8 cellular contexts compared by ENCODE assay signal in the genomic region with DNA sequence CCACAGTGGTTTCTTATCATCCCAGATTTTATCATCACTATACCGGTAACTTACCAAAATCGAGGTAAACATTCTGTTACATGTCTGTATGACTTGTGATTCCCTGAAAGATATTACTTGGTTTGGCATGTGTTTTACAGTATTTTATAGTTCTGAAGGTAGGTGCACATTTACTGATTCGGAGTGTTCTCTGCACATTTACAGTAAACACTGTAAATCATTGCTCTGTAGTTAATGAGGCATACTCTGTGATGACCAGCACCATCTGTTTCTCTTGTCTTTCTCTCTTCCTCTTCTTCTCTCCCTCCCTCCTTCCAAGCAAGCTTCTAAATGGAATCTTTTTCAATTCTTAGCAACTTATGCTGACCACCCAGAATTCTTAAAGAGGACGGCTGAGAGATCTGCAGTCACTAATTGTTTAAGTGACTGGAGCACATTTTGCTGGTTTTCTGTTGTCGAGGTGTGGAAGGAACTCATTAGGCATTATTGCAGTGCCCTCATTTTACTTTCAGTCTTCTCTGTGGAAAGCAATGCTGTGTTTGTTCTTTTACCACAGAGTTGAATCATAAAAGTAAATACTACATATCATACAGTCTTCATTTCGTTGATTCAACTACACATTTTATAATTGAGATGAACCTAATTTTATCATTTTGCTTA.
DNase-seq lines count a peak whose midpoint lies in the region; ATAC-seq and TF ChIP-seq lines count a peak whose summit lies in the region.

No MANE protein-coding gene starts in this region.

- peaks cover 11% of the 10 kb centered on the region for H3F3A ChIP-seq in PC-3 (ENCODE audit: low read length, unreplicated experiment)

- intact Hi-C loops in PC-3 (cut with micrococcal nuclease) (loop anchor here (10.0 kb wide), 1 partner anchor 67 kb away; no protein-coding TSS in a partner anchor), Right ventricle myocardium superior (cut with DNase I) (no loop called here)

- H3K27ac ChIP-seq in PC-3 (ENCODE audit: low read length): peak overlapping the region; percentile 85

- ATAC-seq in PC-3 (peak; percentile 39), Right ventricle myocardium superior (ENCODE audit: poor library complexity) (no peak), HG02973 (IDR thresholded peaks at IDR 0.05; ENCODE audit: unreplicated experiment) (no peak)

- peaks cover 46% of the 10 kb centered on the region for H3K4me1 ChIP-seq in PC-3 (ENCODE audit: insufficient read depth, low read length)

- H2AFZ ChIP-seq in PC-3 (ENCODE audit: low read length): peak overlapping the region; percentile 39; the same call in 1 of the 2 replicates

- CTCF ChIA-PET in PC-3 (lab: Charles Lee): no interaction called here

- H3K9me3 ChIP-seq in PC-3 (ENCODE audit: low read length): no peaks in the 10 kb centered on the region

- H3K4me3 ChIP-seq in GM08714 (ENCODE audit: low read length) (peak overlapping the region; percentile 29; the same call in 1 of the 2 replicates), PC-3 (ENCODE audit: low read length) (peak overlapping the region; percentile 66)

- DNase-seq in A172 (ENCODE audit: low spot score) (peak; percentile 6), PC-3 (peak; percentile 56), glomerular visceral epithelial cell (ENCODE audit: extremely low spot score) (peak; percentile 31), Right ventricle myocardium superior (no peak)
- DNase-seq in NK-92 treated with Interleukin-12 subunit alpha and Interleukin-12 subunit beta, amount 100 ng/mL, for 24 hours (lab: John Stamatoyannopoulos, UW): no peak
- DNase-seq in stimulated activated CD4-positive, alpha-beta T cell treated with anti-CD3 and anti-CD28 coated beads, Interleukin-2, amount 100 ng/mL, for 24 hours: no peak

- no peaks in the 10 kb centered on the region for H3K9me2 ChIP-seq in PC-3 (replicated peaks; ENCODE audit: low read length)

- H3K4me2 ChIP-seq in PC-3 (ENCODE audit: low read length): peak overlapping the region; percentile 91

- TF ChIP-seq CTCF in PC-3 (conservative IDR thresholded peaks at IDR 0.05; ENCODE audit: low read depth, low read length): no peak

- H3K79me2 ChIP-seq in PC-3 (ENCODE audit: low read length): peaks cover 35% of the 10 kb centered on the region

- H4K20me1 ChIP-seq in PC-3 (ENCODE audit: low read length): no peaks in the 10 kb centered on the region

- POLR2A ChIA-PET in PC-3 (lab: Charles Lee; ENCODE audit: unreplicated experiment): no interaction called here

- no TSS peak for BruUV-seq in PC-3 (replicated peaks; lab: Mats Ljungman, UMichigan)

- peak overlapping the region; percentile 42 for H3K9ac ChIP-seq in PC-3 (ENCODE audit: low read length)

- no peaks in the 10 kb centered on the region for H3K36me3 ChIP-seq in PC-3 (ENCODE audit: low read depth, low read length)

- H3K27me3 ChIP-seq in PC-3 (ENCODE audit: low read length): no peaks in the 10 kb centered on the region

Comparison
In these comparisons a context has a peak if more than half of its experiments do, and no peak if none do; other contexts are left out.
1. DNase-seq: peak in A172 (single experiment), PC-3 (single experiment) and glomerular visceral epithelial cell (single experiment); none in NK-92 treated with Interleukin-12 subunit alpha and Interleukin-12 subunit beta, amount 100 ng/mL, for 24 hours (single experiment), Right ventricle myocardium superior (single experiment) and stimulated activated CD4-positive, alpha-beta T cell treated with anti-CD3 and anti-CD28 coated beads, Interleukin-2, amount 100 ng/mL, for 24 hours (0 of 2).